In genomic region chr22:46312056-46312455, GRCh38 we compare ENCODE assay signal across 33 cellular contexts. TPM values are rescaled to one million over a fixed set of nuclear protein-coding genes. Genes with fewer than 3 reads are reported as not detected.
"Had no signal": no experiment of that assay in that cellular context is flagged by ENCODE, and none has a peak within 500 bp of the region (broad histone marks: within the 10 kb centered on the region; RNA-seq: fewer than 3 reads in every experiment).

No MANE protein-coding gene starts in this region.

- H3K27ac ChIP-seq: heart left ventricle, ovary, right atrium auricular region, right lobe of liver, suprapubic skin, thoracic aorta, tibial nerve, uterus had no signal

- H3K4me3 Mint-ChIP-seq: immature natural killer cell; memory B cell; naive thymus-derived CD4-positive, alpha-beta T cell; natural killer cell treated with Interleukin-12 subunit alpha and Interleukin-12 subunit beta and Interleukin-15 and Interleukin-18, amount 100 ng/mL, for 72 hours; stimulated activated naive CD8-positive, alpha-beta T cell treated with anti-CD3 and anti-CD28 coated beads, Interleukin-15, Interleukin-2, amounts not matched to agents 100 ng/mL and 50 ng/mL, for 24 hours; type B pancreatic cell had no signal

- H3K27me3 ChIP-seq: heart left ventricle, ovary, right atrium auricular region, right lobe of liver, suprapubic skin, tibial nerve, uterus had no signal

- H3K27ac Mint-ChIP-seq: memory B cell; naive thymus-derived CD4-positive, alpha-beta T cell; natural killer cell treated with Interleukin-12 subunit alpha and Interleukin-12 subunit beta and Interleukin-15 and Interleukin-18, amount 100 ng/mL, for 72 hours; progenitor cell of endocrine pancreas; stimulated activated naive CD8-positive, alpha-beta T cell treated with anti-CD3 and anti-CD28 coated beads, Interleukin-15, Interleukin-2, amounts not matched to agents 100 ng/mL and 50 ng/mL, for 24 hours; type B pancreatic cell had no signal

- H3K4me1 Mint-ChIP-seq: immature natural killer cell, memory B cell had no signal

- H3K9me3 Mint-ChIP-seq: immature natural killer cell; memory B cell; naive thymus-derived CD4-positive, alpha-beta T cell; natural killer cell treated with Interleukin-12 subunit alpha and Interleukin-12 subunit beta and Interleukin-15 and Interleukin-18, amount 100 ng/mL, for 72 hours; stimulated activated naive CD8-positive, alpha-beta T cell treated with anti-CD3 and anti-CD28 coated beads, Interleukin-15, Interleukin-2, amounts not matched to agents 100 ng/mL and 50 ng/mL, for 24 hours; type B pancreatic cell had no signal

- FAIRE-seq: islet of Langerhans had no signal

- H3K4me3 ChIP-seq: heart left ventricle, mucosa of descending colon, ovary, right atrium auricular region, right lobe of liver, smooth muscle cell, suprapubic skin, thoracic aorta, tibial nerve, uterus had no signal

- ATAC-seq: heart left ventricle; left lobe of liver; mucosa of descending colon; naive thymus-derived CD4-positive, alpha-beta T cell; natural killer cell treated with Interleukin-12 subunit alpha and Interleukin-12 subunit beta and Interleukin-15 and Interleukin-18, amount 100 ng/mL, for 72 hours; right lobe of liver had no signal

- DNase-seq: hypothalamus; immature natural killer cell; midbrain; mucosa of descending colon; naive thymus-derived CD4-positive, alpha-beta T cell; ovary; stimulated activated CD4-positive, alpha-beta T cell treated with anti-CD3 and anti-CD28 coated beads, Interleukin-12 subunit alpha, Interleukin-12 subunit beta, amount 100 ng/mL, for 4 hours; stimulated activated CD4-positive, alpha-beta T cell treated with anti-CD3 and anti-CD28 coated beads, Interleukin-15, amount 100 ng/mL, for 24 hours; stimulated activated CD4-positive, alpha-beta T cell treated with anti-CD3 and anti-CD28 coated beads, Interleukin-2, amount 100 ng/mL, for 24 hours; stimulated activated CD4-positive, alpha-beta T cell treated with anti-CD3 and anti-CD28 coated beads, Interleukin-4, amount 100 ng/mL, for 1 hour; stimulated activated naive CD4-positive, alpha-beta T cell; uterus had no signal

- H3K36me3 ChIP-seq: ovary, right atrium auricular region, right lobe of liver, suprapubic skin, thoracic aorta, tibial nerve, uterus had no signal

- H3K4me1 ChIP-seq: right lobe of liver, suprapubic skin, tibial nerve, uterus had no signal

- H3K36me3 Mint-ChIP-seq: memory B cell had no signal

- H3K9me3 ChIP-seq: heart left ventricle, mucosa of descending colon, ovary, right atrium auricular region, right lobe of liver, suprapubic skin, thoracic aorta, tibial nerve, uterus had no signal

RNA-seq across cellular contexts. Expression of gene GTSE1, which starts 15.4 kb away (rescaled TPM):
- polyA plus RNA-seq: naive thymus-derived CD4-positive, alpha-beta T cell had no signal

RNA-seq across cellular contexts. Expression of gene PKDREJ, which starts 48.9 kb away (rescaled TPM):
- total RNA-seq: kidney epithelial cell; lung microvascular endothelial cell; mesenteric fat pad; myocyte; naive thymus-derived CD4-positive, alpha-beta T cell; progenitor cell of endocrine pancreas; renal cortical epithelial cell; skeletal muscle tissue; smooth muscle cell had no signal
- polyA plus RNA-seq: naive thymus-derived CD4-positive, alpha-beta T cell; neural cell had no signal
